ENCODE assay signal across 17 cellular contexts in genomic region chr22:30198152-30198845, GRCh38. TPM values are rescaled to one million over a fixed set of nuclear protein-coding genes. Genes with fewer than 3 reads are reported as not detected.
DNase-seq lines count a peak whose midpoint lies in the region; ATAC-seq, FAIRE-seq and TF ChIP-seq lines count a peak whose summit lies in the region.
"Had no signal": no experiment of that assay in that cellular context is flagged by ENCODE, and none has a peak within 500 bp of the region (broad histone marks: within the 10 kb centered on the region; RNA-seq: fewer than 3 reads in every experiment).

No MANE protein-coding gene starts in this region.

- no peaks in the 10 kb centered on the region for H3K9me3 Mint-ChIP-seq in activated CD4-positive, alpha-beta T cell treated with anti-CD3 and anti-CD28 coated beads for 36 hours (ENCODE audit: low read depth)
- no peaks in the 10 kb centered on the region for H3K9me3 Mint-ChIP-seq in nephron

- no peak for ATAC-seq in activated CD4-positive, alpha-beta T cell treated with anti-CD3 and anti-CD28 coated beads for 36 hours
- ATAC-seq: body of pancreas had no signal

- no peak for FAIRE-seq in HTR-8/SVneo (lab: Jason Lieb, UNC)
- FAIRE-seq: G401.6 had no signal

- peak overlapping the region; percentile 42 for H3K27ac Mint-ChIP-seq in activated CD4-positive, alpha-beta T cell treated with anti-CD3 and anti-CD28 coated beads for 36 hours
- peak overlapping the region; percentile 43 to 87 (median 52) for H3K27ac Mint-ChIP-seq in nephron

- H3K4me1 ChIP-seq in adipocyte (ENCODE audit: control insufficient read depth, insufficient read depth, low read length), result peaks cover 29% of the 10 kb centered on the region

- H3K36me3 ChIP-seq in MG63 (no peaks in the 10 kb centered on the region), adipocyte (ENCODE audit: control insufficient read depth, insufficient read depth, low read length, severe bottlenecking) (no peaks in the 10 kb centered on the region)
- H3K36me3 ChIP-seq: left ventricle myocardium inferior had no signal

- peaks cover 44% of the 10 kb centered on the region for H3K4me1 Mint-ChIP-seq in activated CD4-positive, alpha-beta T cell treated with anti-CD3 and anti-CD28 coated beads for 36 hours
- H3K4me1 Mint-ChIP-seq in nephron, result peaks cover 53% of the 10 kb centered on the region

- no peak for DNase-seq in activated CD4-positive, alpha-beta T cell treated with anti-CD3 and anti-CD28 coated beads for 36 hours
- DNase-seq in activated CD4-positive, alpha-beta T cell treated with anti-CD3 and anti-CD28 coated beads, Interleukin-2, amount 50 U/mL, for 1 hour, result no peak
- DNase-seq in MG63 (peak; percentile 15), adipocyte (ENCODE audit: low read depth) (peak; percentile 46), NCI-H446 (lab: John Stamatoyannopoulos, UW) (no peak), HTR-8/SVneo (ENCODE audit: insufficient read length, low spot score) (no peak), cortex of kidney (lab: John Stamatoyannopoulos, UW) (no peak)
- DNase-seq: activated CD4-positive, CD25-positive, alpha-beta regulatory T cell; body of pancreas; dorsolateral prefrontal cortex; Karpas-422; left ventricle myocardium inferior; NCI-H187; NCI-H526; testis had no signal

- H3K4me3 ChIP-seq in MG63 (no peak overlapping the region), adipocyte (ENCODE audit: low read length) (no peak overlapping the region)
- H3K4me3 ChIP-seq: body of pancreas, dorsolateral prefrontal cortex, left ventricle myocardium inferior, testis had no signal

- H3K36me3 Mint-ChIP-seq in activated CD4-positive, alpha-beta T cell treated with anti-CD3 and anti-CD28 coated beads for 36 hours (ENCODE audit: low read depth), result no peaks in the 10 kb centered on the region
- no peaks in the 10 kb centered on the region for H3K36me3 Mint-ChIP-seq in nephron (ENCODE audit: low read depth)

- no peak overlapping the region for H3K4me3 Mint-ChIP-seq in activated CD4-positive, alpha-beta T cell treated with anti-CD3 and anti-CD28 coated beads for 36 hours
- no peak overlapping the region for H3K4me3 Mint-ChIP-seq in nephron

- no peak overlapping the region for H3K9ac ChIP-seq in adipocyte (ENCODE audit: low read length)

- CTCF ChIA-PET in activated CD4-positive, alpha-beta T cell treated with anti-CD3 and anti-CD28 coated beads for 36 hours (lab: Charles Lee), result interaction anchor here (0.9 kb wide), 1 partner anchor 88 kb away, joined by 3 read pairs; no protein-coding TSS in a partner anchor

- POLR2A ChIA-PET in activated CD4-positive, alpha-beta T cell treated with anti-CD3 and anti-CD28 coated beads for 36 hours (lab: Charles Lee), result interaction anchor here (0.6 to 0.8 kb wide), 3 partner anchors 34 to 46 kb away, joined by 3 to 8 read pairs (median 3); no protein-coding TSS in a partner anchor

- H3K27me3 ChIP-seq in MG63 (no peaks in the 10 kb centered on the region), adipocyte (replicated peaks; ENCODE audit: control insufficient read depth, insufficient read depth, low read length) (no peaks in the 10 kb centered on the region)
- H3K27me3 ChIP-seq: body of pancreas, dorsolateral prefrontal cortex, testis had no signal

- H3K27me3 Mint-ChIP-seq in activated CD4-positive, alpha-beta T cell treated with anti-CD3 and anti-CD28 coated beads for 36 hours, result no peaks in the 10 kb centered on the region
- H3K27me3 Mint-ChIP-seq in nephron (ENCODE audit: low read depth), result peaks cover 5% of the 10 kb centered on the region

- TF ChIP-seq CTCF in nephron (IDR thresholded peaks at IDR 0.05; ENCODE audit: unreplicated experiment in 3 of 3), result no peak

- intact Hi-C loops in activated CD4-positive, alpha-beta T cell treated with anti-CD3 and anti-CD28 coated beads for 36 hours (cut with DNase I, micrococcal nuclease), result loop anchor here in 1 of 2 experiments (5.0 kb wide), 2 partner anchors 36 to 39 kb away; no protein-coding TSS in a partner anchor

- H3K9me3 ChIP-seq in MG63 (peaks cover 15% of the 10 kb centered on the region), adipocyte (ENCODE audit: control insufficient read depth, low read length) (no peaks in the 10 kb centered on the region)
- H3K9me3 ChIP-seq: body of pancreas, left ventricle myocardium inferior, testis had no signal

RNA-seq across cellular contexts. Expression of gene LIF, which starts 48.3 kb away (rescaled TPM):
- 100 to 1,000 TPM in 1 of 2 experiments, 10 to 100 TPM in 1; 77.3 to 105 TPM for total RNA-seq in activated CD4-positive, alpha-beta T cell treated with anti-CD3 and anti-CD28 coated beads for 36 hours
- 11.1 and 13.0 TPM in 2 replicates for total RNA-seq in MG63 (2014; rRNA removed; shearing (Covaris generic); ENCODE audit: low replicate concordance)

Comparison
In these comparisons a context has a peak if more than half of its experiments do, and no peak if none do; other contexts are left out.
1. DNase-seq: peak in MG63 (single experiment) and adipocyte (single experiment); none in activated CD4-positive, alpha-beta T cell treated with anti-CD3 and anti-CD28 coated beads for 36 hours (single experiment), activated CD4-positive, alpha-beta T cell treated with anti-CD3 and anti-CD28 coated beads, Interleukin-2, amount 50 U/mL, for 1 hour (single experiment), NCI-H446 (0 of 2), HTR-8/SVneo (single experiment) and cortex of kidney (single experiment).